27 cellular contexts compared by ENCODE assay signal in the genomic region with DNA sequence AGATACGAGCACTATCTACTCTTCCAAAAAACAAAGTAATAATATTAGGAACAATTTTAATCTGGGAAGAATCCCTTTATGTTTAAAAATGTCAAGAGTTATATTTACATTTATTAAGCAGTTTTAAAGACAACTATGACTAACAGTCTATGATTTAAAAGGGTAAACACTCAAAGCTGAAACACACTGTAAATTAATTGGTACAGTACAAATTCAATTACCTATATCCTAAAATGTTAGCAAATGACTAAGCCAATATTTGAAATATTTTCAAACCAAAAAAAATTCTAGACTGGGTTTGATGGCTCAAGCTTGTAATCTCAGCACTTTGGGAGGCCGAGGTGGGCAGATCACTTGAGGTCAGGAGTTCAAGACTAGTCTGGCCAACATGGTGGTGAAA.
"Had no signal": no experiment of that assay in that cellular context is flagged by ENCODE, and none has a peak within 500 bp of the region (broad histone marks: within the 10 kb centered on the region; RNA-seq: fewer than 3 reads in every experiment).

No MANE protein-coding gene starts in this region.

- H3K27ac ChIP-seq: adrenal gland, body of pancreas, breast epithelium, RWPE1 had no signal

- H3K9me3 Mint-ChIP-seq: activated CD4-positive, alpha-beta T cell treated with anti-CD3 and anti-CD28 coated beads, Interleukin-2, amount 10 ng/mL, durations not matched to agents 24 days and 14 days; activated CD8-positive, alpha-beta T cell treated with anti-CD3 and anti-CD28 coated beads for 36 hours; activated naive CD8-positive, alpha-beta T cell treated with anti-CD3 and anti-CD28 coated beads, Interleukin-2, amount 10 ng/mL, durations not matched to agents 7 days and 5 days; activated T-cell treated with anti-CD3 and anti-CD28 coated beads, Interleukin-2, amount 50 U/mL, for 72 hours; activated T-helper 17 cell treated with anti-CD3 and anti-CD28 coated beads, Interleukin-2, amount 50 U/mL, for 72 hours had no signal

- H3K4me3 ChIP-seq: adrenal gland, body of pancreas, breast epithelium, PC-9 had no signal

- H3K9me3 ChIP-seq: adrenal gland, body of pancreas, breast epithelium had no signal

- DNase-seq: activated CD4-positive, alpha-beta T cell treated with anti-CD3 and anti-CD28 coated beads, Interleukin-2, amount 10 ng/mL, durations not matched to agents 24 days and 14 days; activated CD4-positive, alpha-beta T cell treated with anti-CD3 and anti-CD28 coated beads, Interleukin-2, amount 50 U/mL, for 4 hours; activated CD8-positive, alpha-beta T cell treated with anti-CD3 and anti-CD28 coated beads for 36 hours; activated effector memory CD4-positive, alpha-beta T cell treated with anti-CD3 and anti-CD28 coated beads, Interleukin-2, amount 50 U/mL, for 16 hours; activated naive CD4-positive, alpha-beta T cell; activated naive CD4-positive, alpha-beta T cell treated with anti-CD3 and anti-CD28 coated beads, Interleukin-2, amount 50 U/mL, for 16 hours; activated naive CD8-positive, alpha-beta T cell treated with anti-CD3 and anti-CD28 coated beads, Interleukin-2, amount 10 ng/mL, durations not matched to agents 7 days and 5 days; activated T-cell treated with anti-CD3 and anti-CD28 coated beads, Interleukin-2, amount 50 U/mL, for 1 hour; activated T-cell treated with anti-CD3 and anti-CD28 coated beads, Interleukin-2, amount 50 U/mL, for 72 hours; adrenal gland; body of pancreas; MM.1S; MV-4-11; NCI-H1092; NCI-H1436 treated with DMSO at 0.1 percent for 48 hours; NCI-H1694 treated with DMSO at 0.1 percent for 48 hours; NCI-H2029; NCI-H510A; NCI-H526; NCI-H748 treated with DMSO at 0.1 percent for 48 hours; NK-92 treated with Interleukin-12 subunit alpha and Interleukin-12 subunit beta, amount 100 ng/mL, for 24 hours; PC-9; SIG-M5 had no signal

- H2AFZ ChIP-seq: PC-9 had no signal

- H3K27me3 Mint-ChIP-seq: activated CD4-positive, alpha-beta T cell treated with anti-CD3 and anti-CD28 coated beads, Interleukin-2, amount 10 ng/mL, durations not matched to agents 24 days and 14 days; activated CD8-positive, alpha-beta T cell treated with anti-CD3 and anti-CD28 coated beads for 36 hours; activated naive CD8-positive, alpha-beta T cell treated with anti-CD3 and anti-CD28 coated beads, Interleukin-2, amount 10 ng/mL, durations not matched to agents 7 days and 5 days; activated T-helper 17 cell treated with anti-CD3 and anti-CD28 coated beads, Interleukin-2, amount 50 U/mL, for 72 hours had no signal

- H3K4me1 ChIP-seq: adrenal gland had no signal

- H3K4me3 Mint-ChIP-seq: activated CD4-positive, alpha-beta T cell treated with anti-CD3 and anti-CD28 coated beads, Interleukin-2, amount 10 ng/mL, durations not matched to agents 24 days and 14 days; activated CD8-positive, alpha-beta T cell treated with anti-CD3 and anti-CD28 coated beads for 36 hours; activated naive CD8-positive, alpha-beta T cell treated with anti-CD3 and anti-CD28 coated beads, Interleukin-2, amount 10 ng/mL, durations not matched to agents 7 days and 5 days; activated T-cell treated with anti-CD3 and anti-CD28 coated beads, Interleukin-2, amount 50 U/mL, for 72 hours; activated T-helper 17 cell treated with anti-CD3 and anti-CD28 coated beads, Interleukin-2, amount 50 U/mL, for 72 hours had no signal

- H3K4me2 ChIP-seq: PC-9 had no signal

- ATAC-seq: activated CD8-positive, alpha-beta T cell treated with anti-CD3 and anti-CD28 coated beads for 36 hours; activated T-cell treated with anti-CD3 and anti-CD28 coated beads, Interleukin-2, amount 50 U/mL, for 72 hours; activated T-helper 17 cell treated with anti-CD3 and anti-CD28 coated beads, Interleukin-2, amount 50 U/mL, for 72 hours; body of pancreas; Right ventricle myocardium inferior had no signal

- H3K27ac Mint-ChIP-seq: activated CD4-positive, alpha-beta T cell treated with anti-CD3 and anti-CD28 coated beads, Interleukin-2, amount 10 ng/mL, durations not matched to agents 24 days and 14 days; activated naive CD8-positive, alpha-beta T cell treated with anti-CD3 and anti-CD28 coated beads, Interleukin-2, amount 10 ng/mL, durations not matched to agents 7 days and 5 days; activated T-cell treated with anti-CD3 and anti-CD28 coated beads, Interleukin-2, amount 50 U/mL, for 72 hours had no signal

- H3K27me3 ChIP-seq: adrenal gland, body of pancreas, breast epithelium had no signal
